In the genomic region with DNA sequence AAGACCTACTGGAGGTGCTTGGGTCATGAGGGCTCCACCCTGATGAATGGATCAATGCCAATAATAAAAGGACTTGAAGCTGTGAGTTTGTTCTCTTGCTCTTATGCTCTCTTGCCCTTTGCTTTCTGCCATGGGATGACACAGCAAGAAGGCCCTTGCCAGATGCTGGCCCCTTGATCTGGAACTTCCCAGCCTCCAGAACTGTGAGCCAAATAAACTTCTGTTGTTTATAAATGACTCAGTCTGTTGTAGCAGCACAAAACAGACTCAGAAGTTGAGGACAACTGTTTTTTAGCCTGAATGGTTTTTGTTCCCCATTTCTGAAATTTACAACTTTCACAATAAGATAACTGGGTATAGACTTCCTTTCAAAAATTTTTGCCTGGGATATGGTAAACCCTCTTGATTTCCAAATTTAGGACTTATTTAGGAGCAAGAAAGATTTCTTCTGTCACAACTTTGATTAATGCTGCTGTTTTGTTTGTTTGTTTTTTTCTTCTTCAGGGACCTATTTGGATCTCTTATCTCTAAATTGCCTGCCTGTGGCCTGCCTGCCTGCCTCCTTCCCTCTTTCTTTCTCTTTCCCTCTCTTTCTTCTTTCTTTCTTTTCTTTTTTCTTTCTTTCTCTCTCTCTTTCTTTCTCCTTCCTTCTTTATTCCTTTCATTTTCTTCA, we compare ENCODE assay signal across 8 cellular contexts. TPM values are rescaled to one million over a fixed set of nuclear protein-coding genes. Genes with fewer than 3 reads are reported as not detected.
DNase-seq lines count a peak whose midpoint lies in the region; ATAC-seq and TF ChIP-seq lines count a peak whose summit lies in the region.

No MANE protein-coding gene starts in this region.

- H3K9ac ChIP-seq in SU-DHL-6 (ENCODE audit: low read length) (no peak overlapping the region), mammary epithelial cell (ENCODE audit: insufficient read depth, low read length) (no peak overlapping the region)

- dilution Hi-C loops in mammary epithelial cell (cut with HindIII; ENCODE audit: low sequenced_read_pairs): no loop called here

- no peak for TF ChIP-seq CTCF in SU-DHL-6 (IDR thresholded peaks at IDR 0.05; ENCODE audit: insufficient read depth, low read length, poor library complexity, severe bottlenecking)
- no peak for TF ChIP-seq CTCF in mammary epithelial cell (conservative IDR thresholded peaks at IDR 0.05 in 1 of 2, IDR thresholded peaks at IDR 0.05 in 1 of 2; ENCODE audit: extremely low read depth in 1 of 2, insufficient read depth in 1 of 2, low read depth in 1 of 2, low read length in 2 of 2)

- ATAC-seq in GM18873 (IDR thresholded peaks at IDR 0.05; ENCODE audit: low FRiP score, unreplicated experiment) (peak; percentile 59), HG02852 (IDR thresholded peaks at IDR 0.05; ENCODE audit: unreplicated experiment) (peak; percentile 96)

- H3K9me2 ChIP-seq in SU-DHL-6 (replicated peaks; ENCODE audit: insufficient read depth, low read length): no peaks in the 10 kb centered on the region

- BruUV-seq in mammary epithelial cell (replicated peaks; lab: Mats Ljungman, UMichigan): no TSS peak

- H3K79me2 ChIP-seq in SU-DHL-6 (ENCODE audit: insufficient read depth, low read length) (no peaks in the 10 kb centered on the region), mammary epithelial cell (ENCODE audit: insufficient read depth, low read length) (no peaks in the 10 kb centered on the region)

- H4K20me1 ChIP-seq in SU-DHL-6 (ENCODE audit: low read depth, low read length) (no peaks in the 10 kb centered on the region), mammary epithelial cell (ENCODE audit: insufficient read depth, low read length) (no peaks in the 10 kb centered on the region)

- H3K27me3 ChIP-seq in SU-DHL-6 (ENCODE audit: low read length): no peaks in the 10 kb centered on the region
- H3K27me3 ChIP-seq in mammary epithelial cell (ENCODE audit: insufficient read depth, low read length): no peaks in the 10 kb centered on the region

- H3K4me3 ChIP-seq in SU-DHL-6 (ENCODE audit: insufficient read depth, low read length, poor library complexity, severe bottlenecking) (no peak overlapping the region), mammary epithelial cell (replicated peaks in 1 of 3; ENCODE audit: insufficient read depth in 1 of 3, low read depth in 2 of 3, low read length in 3 of 3) (no peak overlapping the region)

- H3K4me2 ChIP-seq in SU-DHL-6 (ENCODE audit: low read depth, low read length, poor library complexity, severe bottlenecking): peak overlapping the region; percentile 1
- H3K4me2 ChIP-seq in mammary epithelial cell (ENCODE audit: insufficient read depth, low read depth, low read length): no peak overlapping the region

- H2AFZ ChIP-seq in SU-DHL-6 (ENCODE audit: low read depth, low read length, severe bottlenecking) (no peak overlapping the region), mammary epithelial cell (ENCODE audit: low read depth, low read length) (no peak overlapping the region)

- no peak overlapping the region for H3K27ac ChIP-seq in SU-DHL-6 (ENCODE audit: low read depth, low read length)
- H3K27ac ChIP-seq in mammary epithelial cell (ENCODE audit: insufficient read depth, low read depth, low read length): no peak overlapping the region

- H3F3A ChIP-seq in SU-DHL-6 (ENCODE audit: insufficient read depth): no peaks in the 10 kb centered on the region

- DNase-seq in mucosa of gallbladder (ENCODE audit: low spot score) (peak; percentile 58), mammary epithelial cell (no peak)
- no peak for DNase-seq in stimulated activated CD4-positive, alpha-beta T cell treated with anti-CD3 and anti-CD28 coated beads, Interleukin-15, amount 100 ng/mL, for 24 hours
- DNase-seq in activated naive CD4-positive, alpha-beta T cell treated with anti-CD3 and anti-CD28 coated beads, Interleukin-2, amount 50 U/mL, for 16 hours: no peak
- no peak for DNase-seq in stimulated activated CD4-positive, alpha-beta T cell treated with anti-CD3 and anti-CD28 coated beads, Interleukin-4, amount 100 ng/mL, for 24 hours

- intact Hi-C loops in mammary epithelial cell (cut with micrococcal nuclease): no loop called here

- H3K36me3 ChIP-seq in SU-DHL-6 (ENCODE audit: low read length) (no peaks in the 10 kb centered on the region), mammary epithelial cell (ENCODE audit: insufficient read depth, low read length) (no peaks in the 10 kb centered on the region)

- H3K9me3 ChIP-seq in SU-DHL-6 (ENCODE audit: insufficient read depth, low read length): no peaks in the 10 kb centered on the region
- no peaks in the 10 kb centered on the region for H3K9me3 ChIP-seq in mammary epithelial cell (replicated peaks; ENCODE audit: insufficient read depth, low read length)

- in situ Hi-C loops in mammary epithelial cell (cut with MboI; ENCODE audit: low sequenced_read_pairs in 2 of 2): no loop called here

- CTCF ChIA-PET in mammary epithelial cell (lab: Charles Lee; ENCODE audit: low non-redundant PET): no interaction called here

- H3K4me1 ChIP-seq in mammary epithelial cell (ENCODE audit: insufficient read depth, low read length): no peaks in the 10 kb centered on the region

RNA-seq across cellular contexts. Expression of gene ENTPD1, which starts 12.1 kb away (rescaled TPM):
- total RNA-seq in mucosa of gallbladder: 68.3 TPM
- under 1 TPM in 1 of 2 donors, not detected in 1; 0.17 TPM for total RNA-seq in mammary epithelial cell
- polyA plus RNA-seq in mammary epithelial cell: not detected
- polyA minus RNA-seq in mammary epithelial cell: not detected

Comparison
In these comparisons a context has a peak if more than half of its experiments do, and no peak if none do; other contexts are left out.
1. RNA of gene ENTPD1, which starts 12.1 kb away (total RNA-seq): 68.3 TPM in mucosa of gallbladder (single experiment); 0.17 TPM in mammary epithelial cell; every median in the first group is over 10 times any median in the second.